In the genomic region with DNA sequence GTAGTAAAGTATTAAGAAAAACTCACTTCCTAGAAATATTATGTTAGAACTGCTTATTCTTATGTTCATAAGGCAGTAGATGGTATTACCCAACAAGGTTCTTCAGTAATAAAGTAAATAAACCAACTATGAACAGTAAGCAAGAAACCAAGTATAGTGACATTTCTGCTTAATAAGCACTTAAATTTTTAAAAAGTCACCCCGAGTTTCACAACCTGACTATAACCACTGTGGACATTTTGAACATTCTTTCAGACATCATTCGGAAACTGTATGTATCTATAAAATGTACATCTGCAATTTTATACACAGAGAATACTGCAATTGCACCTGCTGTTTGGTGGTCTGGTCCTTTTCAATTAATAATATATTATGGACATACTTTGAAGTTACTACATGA, we compare ENCODE assay signal across 18 cellular contexts.
DNase-seq lines count a peak whose midpoint lies in the region; ATAC-seq lines count a peak whose summit lies in the region.
"Had no signal": no experiment of that assay in that cellular context is flagged by ENCODE, and none has a peak within 500 bp of the region (broad histone marks: within the 10 kb centered on the region; RNA-seq: fewer than 3 reads in every experiment).

No MANE protein-coding gene starts in this region.

- ATAC-seq in GM19351 (IDR thresholded peaks at IDR 0.05; ENCODE audit: unreplicated experiment) (peak; percentile 40), HG02840 (IDR thresholded peaks at IDR 0.05; ENCODE audit: low FRiP score, unreplicated experiment) (peak; percentile 13), HG03378 (IDR thresholded peaks at IDR 0.05; ENCODE audit: unreplicated experiment) (peak; percentile 11)
- ATAC-seq: left colon had no signal

- DNase-seq in amniotic epithelial cell (ENCODE audit: low read depth): peak; percentile 7
- no peak for DNase-seq in substantia nigra (lab: John Stamatoyannopoulos, UW)
- DNase-seq in SW480 (ENCODE audit: low spot score): no peak
- no peak for DNase-seq in AG20443 (ENCODE audit: low spot score)
- no peak for DNase-seq in DMS 273 treated with DMSO at 0.1 percent for 48 hours (lab: John Stamatoyannopoulos, UW)
- DNase-seq: aorta; DMS53; left colon; NCI-H2029 treated with DMSO at 0.1 percent for 48 hours; NCI-H69; nucleus accumbens; stimulated activated CD4-positive, alpha-beta T cell treated with anti-CD3 and anti-CD28 coated beads, Interleukin-2, amount 100 ng/mL, for 48 hours; SW 1271 had no signal

- no peak overlapping the region for H3K27ac ChIP-seq in substantia nigra (ENCODE audit: low read depth, low read length, poor library complexity, severe bottlenecking)
- H3K27ac ChIP-seq: C4-2B, VCaP had no signal
